In the genomic region with DNA sequence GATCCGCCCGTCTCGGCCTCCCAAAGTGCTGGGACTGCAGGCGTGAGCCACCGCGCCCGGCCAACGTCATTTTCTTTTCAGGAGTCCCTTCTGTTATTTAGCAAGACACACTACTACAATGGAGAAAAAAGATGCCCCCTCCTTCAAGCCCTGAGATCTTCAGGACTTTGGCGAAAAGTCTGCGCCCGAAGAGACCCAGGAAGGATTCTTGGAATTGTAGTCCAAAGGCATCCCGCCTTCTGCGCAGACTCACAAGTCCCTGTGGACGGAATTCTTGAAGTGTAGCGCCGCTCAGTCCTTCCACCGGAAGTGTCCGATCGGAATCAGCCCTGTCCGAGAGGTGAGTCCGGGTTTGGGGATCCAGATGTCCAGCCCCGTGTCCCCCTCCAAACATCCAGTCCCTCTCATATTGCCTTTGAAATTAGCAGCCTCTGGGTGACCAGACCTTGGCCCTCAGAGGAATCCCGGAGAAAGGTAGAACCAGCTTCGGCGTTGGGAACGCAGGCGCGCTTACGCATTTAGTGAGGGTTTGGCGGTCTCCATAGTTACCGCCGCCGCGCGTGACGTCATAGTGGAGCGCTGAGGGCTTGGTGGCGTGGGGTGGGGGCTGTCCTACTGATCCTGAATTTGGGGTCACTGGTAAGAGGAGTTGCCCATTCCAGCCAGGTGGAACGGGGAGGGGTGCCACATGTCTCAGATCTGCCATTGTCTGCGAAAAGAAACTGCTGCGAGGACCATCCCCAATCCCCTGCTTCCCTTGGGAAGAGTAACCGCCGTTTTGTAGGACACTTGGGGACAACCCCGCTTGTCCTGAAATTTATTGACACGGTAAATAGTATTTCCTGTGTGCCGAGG, we compare ENCODE assay signal across 8 cellular contexts. TPM values are rescaled to one million over a fixed set of nuclear protein-coding genes. Genes with fewer than 3 reads are reported as not detected.
DNase-seq lines count a peak whose midpoint lies in the region; ATAC-seq and TF ChIP-seq lines count a peak whose summit lies in the region.

No MANE protein-coding gene starts in this region.

- in situ Hi-C loops in SK-MEL-5 (cut with HindIII; ENCODE audit: low pct_unique_long_range_greater_than_20kb, low sequenced_read_pairs): no loop called here

- no peak overlapping the region for H2BK120ac ChIP-seq in neuronal stem cell (ENCODE audit: low read depth, low read length)

- H3K18ac ChIP-seq in neuronal stem cell (ENCODE audit: low read length): peak overlapping the region; percentile 89

- peak; percentile 98 for ATAC-seq in gastroesophageal sphincter

- H3K27ac ChIP-seq in gastroesophageal sphincter: peak overlapping the region; percentile 84 to 91 (median 87)
- no peak overlapping the region for H3K27ac ChIP-seq in neuronal stem cell (replicated peaks; ENCODE audit: low read length)

- H4K8ac ChIP-seq in neuronal stem cell (ENCODE audit: low read depth, low read length): no peak overlapping the region

- no peak overlapping the region for H3K4ac ChIP-seq in neuronal stem cell (ENCODE audit: low read length)

- H2BK12ac ChIP-seq in neuronal stem cell (ENCODE audit: low read length): no peak overlapping the region

- H3K27ac Mint-ChIP-seq in activated naive CD4-positive, alpha-beta T cell treated with anti-CD3 and anti-CD28 coated beads, Interleukin-2, amount 10 ng/mL, durations not matched to agents 7 days and 5 days: peak overlapping the region; percentile 87

- CTCF ChIA-PET in activated naive CD4-positive, alpha-beta T cell treated with anti-CD3 and anti-CD28 coated beads, Interleukin-2, amount 10 ng/mL, durations not matched to agents 7 days and 5 days (lab: Charles Lee): no interaction called here

- TF ChIP-seq CTCF in HFF-Myc (IDR thresholded peaks at IDR 0.05; ENCODE audit: low read depth, low read length, missing control alignments) (no peak), gastroesophageal sphincter (IDR thresholded peaks at IDR 0.05) (peak in 2 of 4 experiments; percentile 1 to 8)

- no peak for TF ChIP-seq EP300 in gastroesophageal sphincter (IDR thresholded peaks at IDR 0.05)

- H2BK5ac ChIP-seq in neuronal stem cell (ENCODE audit: low read length): peak overlapping the region; percentile 35

- H4K91ac ChIP-seq in neuronal stem cell (ENCODE audit: low read depth, low read length, poor library complexity): no peak overlapping the region

- 0 to 3% methylated on average over 8 to 10 of the region's 46 CpGs for WGBS in gastroesophageal sphincter (ENCODE audit: low coverage in 1 of 2), 2 donors
- WGBS in neuronal stem cell (ENCODE audit: extremely low coverage in 2 of 2, insufficient read length in 2 of 2, insufficient replicate concordance in 1 of 2), 2 donors: no CpG with 5 or more reads among the region's 46 CpGs

- H3K4me1 Mint-ChIP-seq in activated naive CD4-positive, alpha-beta T cell treated with anti-CD3 and anti-CD28 coated beads, Interleukin-2, amount 10 ng/mL, durations not matched to agents 7 days and 5 days: peaks cover 23% of the 10 kb centered on the region

- H3K9me3 ChIP-seq in gastroesophageal sphincter (no peaks in the 10 kb centered on the region), neuronal stem cell (replicated peaks in 1 of 2; ENCODE audit: control insufficient read depth in 2 of 2, insufficient read depth in 1 of 2, low read depth in 1 of 2, low read length in 2 of 2) (peaks cover 0 to 2% of the 10 kb centered on the region in 2 donors)

- peak overlapping the region; percentile 49 for H3K4me2 ChIP-seq in neuronal stem cell (ENCODE audit: insufficient read depth, low read length, poor library complexity, severe bottlenecking)

- H2AK5ac ChIP-seq in neuronal stem cell (ENCODE audit: low read depth, low read length): no peak overlapping the region

- H3K36me3 ChIP-seq in gastroesophageal sphincter (peaks cover 0 to 5% of the 10 kb centered on the region in 2 donors), neuronal stem cell (replicated peaks in 1 of 2; ENCODE audit: control insufficient read depth in 2 of 2, insufficient read depth in 2 of 2, low read length in 2 of 2) (no peaks in the 10 kb centered on the region)

- no peak overlapping the region for H3K14ac ChIP-seq in neuronal stem cell (ENCODE audit: low read length)

- peak in 1 of 2 donors; percentile 26 for TF ChIP-seq POLR2A in gastroesophageal sphincter (IDR thresholded peaks at IDR 0.05)

- H3K9me3 Mint-ChIP-seq in activated naive CD4-positive, alpha-beta T cell treated with anti-CD3 and anti-CD28 coated beads, Interleukin-2, amount 10 ng/mL, durations not matched to agents 7 days and 5 days: no peaks in the 10 kb centered on the region

- peak overlapping the region; percentile 89 for H2AFZ ChIP-seq in neuronal stem cell (ENCODE audit: low read length)

- H3K27me3 Mint-ChIP-seq in activated naive CD4-positive, alpha-beta T cell treated with anti-CD3 and anti-CD28 coated beads, Interleukin-2, amount 10 ng/mL, durations not matched to agents 7 days and 5 days: peaks cover 6% of the 10 kb centered on the region

- H3K4me3 Mint-ChIP-seq in activated naive CD4-positive, alpha-beta T cell treated with anti-CD3 and anti-CD28 coated beads, Interleukin-2, amount 10 ng/mL, durations not matched to agents 7 days and 5 days: peak overlapping the region; percentile 86

- peak overlapping the region; percentile 86 for H3K4me3 ChIP-seq in HFF-Myc (replicated peaks; ENCODE audit: low read depth, low read length)
- H3K4me3 ChIP-seq in gastroesophageal sphincter: peak overlapping the region; percentile 71 to 92
- peak overlapping the region; percentile 64 to 94 for H3K4me3 ChIP-seq in neuronal stem cell (ENCODE audit: low read length in 2 of 2)

- H3K36me3 Mint-ChIP-seq in activated naive CD4-positive, alpha-beta T cell treated with anti-CD3 and anti-CD28 coated beads, Interleukin-2, amount 10 ng/mL, durations not matched to agents 7 days and 5 days: peaks cover 7% of the 10 kb centered on the region

- peak; percentile 94 for DNase-seq in GM03348 (ENCODE audit: low spot score)
- DNase-seq in HFF-Myc (ENCODE audit: extremely low read depth, low read depth): peak; percentile 91
- peak; percentile 93 for DNase-seq in MV-4-11 (lab: John Stamatoyannopoulos, UW)
- peak; percentile 95 for DNase-seq in SK-MEL-5 (ENCODE audit: low read depth, low spot score)
- peak; percentile 92 for DNase-seq in activated naive CD4-positive, alpha-beta T cell treated with anti-CD3 and anti-CD28 coated beads, Interleukin-2, amount 10 ng/mL, durations not matched to agents 7 days and 5 days
- peak; percentile 95 for DNase-seq in neuronal stem cell (ENCODE audit: low spot score)
- DNase-seq in stromal cell of bone marrow (ENCODE audit: low read depth): peak; percentile 92

- peak overlapping the region; percentile 61 for H3K23ac ChIP-seq in neuronal stem cell (ENCODE audit: low read depth, low read length, poor library complexity)

- H3K9ac ChIP-seq in neuronal stem cell (ENCODE audit: low read depth, low read length, poor library complexity): peak overlapping the region; percentile 85

- no peaks in the 10 kb centered on the region for H3K79me1 ChIP-seq in neuronal stem cell (ENCODE audit: low read depth, low read length)

- H3K27me3 ChIP-seq in gastroesophageal sphincter (no peaks in the 10 kb centered on the region), neuronal stem cell (ENCODE audit: control insufficient read depth in 3 of 3, insufficient read depth in 3 of 3, low read depth in 1 of 3, low read length in 3 of 3) (no peaks in the 10 kb centered on the region)

- H3K4me1 ChIP-seq in gastroesophageal sphincter (peaks cover 0 to 13% (median 3%) of the 10 kb centered on the region in 3 donors), neuronal stem cell (ENCODE audit: control insufficient read depth in 2 of 2, insufficient read depth in 1 of 2, low read depth in 1 of 2, low read length in 2 of 2) (peaks cover 3 to 5% of the 10 kb centered on the region in 2 donors)

- H2BK15ac ChIP-seq in neuronal stem cell (ENCODE audit: low read length): no peak overlapping the region

RNA-seq across cellular contexts. Expression of a gene that starts 0.5 kb away (rescaled TPM):
- total RNA-seq in SK-MEL-5 (2014; rRNA removed; shearing (Covaris generic)): 0.19 and 0.37 TPM in 2 replicates
- 0.18 and 0.38 TPM in 2 replicates for polyA plus RNA-seq in SK-MEL-5 (2015; cell fraction: cytosol; rRNA removed)
- 1.2 and 1.5 TPM in 2 replicates for polyA plus RNA-seq in SK-MEL-5 (2015; cell fraction: nucleus; rRNA removed)
- total RNA-seq in gastroesophageal sphincter: 1 to 10 TPM in 1 of 4 donors, under 1 TPM in 3; 0.77 to 1.6 (median 0.80) TPM
- 0.56 TPM for polyA plus RNA-seq in neuronal stem cell (2013, experiment 1 of 2)
- polyA plus RNA-seq in neuronal stem cell (2013, experiment 2 of 2): 0.69 TPM

RNA-seq across cellular contexts. Expression of a gene that starts 43.6 kb away (rescaled TPM):
- total RNA-seq in SK-MEL-5 (2014; rRNA removed; shearing (Covaris generic)): 1.7 and 2.1 TPM in 2 replicates
- polyA plus RNA-seq in SK-MEL-5 (2015; cell fraction: cytosol; rRNA removed): 0.27 and 0.51 TPM in 2 replicates
- 5.4 and 7.5 TPM in 2 replicates for polyA plus RNA-seq in SK-MEL-5 (2015; cell fraction: nucleus; rRNA removed)
- 1 to 10 TPM; 4.4 to 7.1 (median 5.0) TPM for total RNA-seq in gastroesophageal sphincter
- polyA plus RNA-seq in neuronal stem cell (2013, experiment 1 of 2): 8.8 TPM
- 8.4 TPM for polyA plus RNA-seq in neuronal stem cell (2013, experiment 2 of 2)
